14 cellular contexts compared by ENCODE assay signal in the genomic region with DNA sequence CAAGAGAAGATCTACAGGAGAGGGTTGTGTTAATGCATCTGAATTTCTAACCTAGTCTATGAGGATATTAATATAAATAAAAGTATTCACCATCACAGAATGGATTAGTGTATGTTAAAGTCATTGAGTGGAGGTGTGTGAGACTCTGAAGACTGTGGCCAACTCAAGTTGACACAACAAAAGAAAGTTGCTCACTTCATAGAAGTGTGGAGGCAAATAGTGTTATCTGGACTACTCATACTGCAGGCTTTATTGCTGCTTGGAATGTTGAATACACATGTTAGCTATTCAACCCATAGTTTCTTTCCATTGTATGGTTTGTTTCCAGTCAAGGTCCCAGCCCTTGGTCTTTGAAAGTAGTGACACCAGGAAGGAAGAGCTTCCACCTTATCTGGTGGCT.
"Had no signal": no experiment of that assay in that cellular context is flagged by ENCODE, and none has a peak within 500 bp of the region (broad histone marks: within the 10 kb centered on the region; RNA-seq: fewer than 3 reads in every experiment).

No MANE protein-coding gene starts in this region.

- H3K27me3 ChIP-seq: body of pancreas, colonic mucosa, pancreas, tibial nerve had no signal

- H3K36me3 ChIP-seq: colonic mucosa, pancreas had no signal

- H3K36me3 Mint-ChIP-seq: stimulated activated memory B cell treated with anti-CD40 and anti-IgM and Interleukin-4, amounts not matched to agents 10 μg/mL and 1 μg/mL and 100 μg/mL, for 72 hours had no signal

- H3K4me3 Mint-ChIP-seq: naive B cell; stimulated activated memory B cell treated with anti-CD40 and anti-IgM and Interleukin-4, amounts not matched to agents 10 μg/mL and 1 μg/mL and 100 μg/mL, for 72 hours had no signal

- H3K4me3 ChIP-seq: body of pancreas, colonic mucosa, pancreas, tibial nerve had no signal

- DNase-seq: activated CD4-positive, alpha-beta T cell treated with anti-CD3 and anti-CD28 coated beads, Interleukin-2, amount 50 U/mL, for 48 hours; amniotic stem cell; body of pancreas; caudate nucleus; colonic mucosa; islet precursor cell; mammary epithelial cell; naive B cell; pancreas; T-helper 9 cell had no signal

- H3K27ac Mint-ChIP-seq: naive B cell; stimulated activated memory B cell treated with anti-CD40 and anti-IgM and Interleukin-4, amounts not matched to agents 10 μg/mL and 1 μg/mL and 100 μg/mL, for 72 hours had no signal

- H3K4me1 ChIP-seq: body of pancreas, colonic mucosa, pancreas had no signal

- H3K9me3 ChIP-seq: body of pancreas, colonic mucosa, pancreas, tibial nerve had no signal

- ATAC-seq: body of pancreas; esophagus mucosa; left lobe of liver; pancreas; stimulated activated memory B cell treated with anti-CD40 and anti-IgM and Interleukin-4, amounts not matched to agents 10 μg/mL and 1 μg/mL and 100 μg/mL, for 72 hours had no signal

- H3K27ac ChIP-seq: pancreas had no signal

- H3K4me1 Mint-ChIP-seq: naive B cell had no signal
